18 cellular contexts compared by ENCODE assay signal in genomic region chr3:140580746-140581145, GRCh38.
DNase-seq lines count a peak whose midpoint lies in the region; ATAC-seq and TF ChIP-seq lines count a peak whose summit lies in the region.
"Had no signal": no experiment of that assay in that cellular context is flagged by ENCODE, and none has a peak within 500 bp of the region (broad histone marks: within the 10 kb centered on the region; RNA-seq: fewer than 3 reads in every experiment).

No MANE protein-coding gene starts in this region.

- peak overlapping the region; percentile 56; the same call in 1 of the 2 replicates for H2AFZ ChIP-seq in PC-9

- DNase-seq in A172 (ENCODE audit: low spot score), result peak; percentile 15
- DNase-seq in PC-9, result no peak
- peak; percentile 38 for DNase-seq in epithelial cell of esophagus (ENCODE audit: low read depth)
- peak; percentile 31 for DNase-seq in kidney glomerular epithelial cell (lab: John Stamatoyannopoulos, UW)
- DNase-seq in stimulated activated CD4-positive, alpha-beta T cell treated with anti-CD3 and anti-CD28 coated beads, Interleukin-1b, Interleukin-23, amount 100 ng/mL, for 48 hours, result no peak
- no peak for DNase-seq in ACHN
- DNase-seq in SW 1271 (lab: John Stamatoyannopoulos, UW), result no peak
- DNase-seq: COR-L47, DMS53, H9, NCI-H1092 treated with DMSO at 0.1 percent for 48 hours, NCI-H1694, NCI-H2107, NCI-H226, NCI-H526 treated with DMSO at 0.1 percent for 48 hours had no signal

- H4K20me1 ChIP-seq in PC-9 (ENCODE audit: insufficient read depth), result no peaks in the 10 kb centered on the region

- no peak for ATAC-seq in SK-N-SH treated with all-trans-retinoic acid at 6 μM for 48 hours
- ATAC-seq: GM12878 had no signal

- peak overlapping the region; percentile 13; the same call in 1 of the 2 replicates for H3K4me2 ChIP-seq in PC-9

- peaks cover 5% of the 10 kb centered on the region; the same call in 1 of the 2 replicates for H3F3A ChIP-seq in PC-9 (ENCODE audit: insufficient read depth, low read depth)

- no peaks in the 10 kb centered on the region for H3K79me2 ChIP-seq in PC-9 (ENCODE audit: low read depth)

- CTCF ChIA-PET in PC-9 (lab: Charles Lee), result no interaction called here

- peaks cover 10% of the 10 kb centered on the region; the same call in 1 of the 2 replicates for H3K4me1 ChIP-seq in PC-9 (replicated peaks; ENCODE audit: insufficient read depth)

- in situ Hi-C loops in ACHN (cut with HindIII; ENCODE audit: low pct_ligation_motif_present, low pct_unique_long_range_greater_than_20kb, low sequenced_read_pairs), result no loop called here

- no peak overlapping the region for H3K27ac ChIP-seq in PC-9
- H3K27ac ChIP-seq: C4-2B had no signal

- intact Hi-C loops in PC-9 (cut with micrococcal nuclease; ENCODE audit: unreplicated experiment), result no loop called here

- TF ChIP-seq CTCF in PC-9 (conservative IDR thresholded peaks at IDR 0.05) (no peak), epithelial cell of esophagus (IDR thresholded peaks at IDR 0.05; ENCODE audit: insufficient read depth, low read depth, low read length, missing control alignments) (no peak)

- POLR2A ChIA-PET in PC-9 (lab: Charles Lee; ENCODE audit: unreplicated experiment), result interaction anchor here (0.7 kb wide), 1 partner anchor 80 kb away, joined by 3 read pairs; no protein-coding TSS in a partner anchor

- H3K27me3 ChIP-seq in PC-9 (ENCODE audit: insufficient read depth, low read depth), result no peaks in the 10 kb centered on the region

- no peak overlapping the region for H3K4me3 ChIP-seq in PC-9
- no peak overlapping the region for H3K4me3 ChIP-seq in epithelial cell of esophagus (ENCODE audit: low read length)
- H3K4me3 ChIP-seq: GM12878 had no signal

- no TSS peak for BruUV-seq in PC-9 (replicated peaks; lab: Mats Ljungman, UMichigan)

- H3K9me3 ChIP-seq in PC-9 (ENCODE audit: insufficient read depth, low read depth), result no peaks in the 10 kb centered on the region

- H3K36me3 ChIP-seq in PC-9 (ENCODE audit: low read depth), result no peaks in the 10 kb centered on the region

- no peaks in the 10 kb centered on the region for H3K9me2 ChIP-seq in PC-9 (ENCODE audit: insufficient read depth)

TF ChIP-seq in SK-N-SH treated with all-trans-retinoic acid at 6 μM for 48 hours, 23 proteins besides CTCF, POLR2A, EP300 and RAD21:
- no peak for TF ChIP-seq PPARA (CRISPR knock-in tag; IDR thresholded peaks at IDR 0.05; ENCODE audit: borderline replicate concordance)
- TF ChIP-seq GLIS3 (CRISPR knock-in tag; IDR thresholded peaks at IDR 0.05), result no peak
- no peak for TF ChIP-seq ZFP3 (CRISPR knock-in tag; IDR thresholded peaks at IDR 0.05)
- TF ChIP-seq, protein P1, sequence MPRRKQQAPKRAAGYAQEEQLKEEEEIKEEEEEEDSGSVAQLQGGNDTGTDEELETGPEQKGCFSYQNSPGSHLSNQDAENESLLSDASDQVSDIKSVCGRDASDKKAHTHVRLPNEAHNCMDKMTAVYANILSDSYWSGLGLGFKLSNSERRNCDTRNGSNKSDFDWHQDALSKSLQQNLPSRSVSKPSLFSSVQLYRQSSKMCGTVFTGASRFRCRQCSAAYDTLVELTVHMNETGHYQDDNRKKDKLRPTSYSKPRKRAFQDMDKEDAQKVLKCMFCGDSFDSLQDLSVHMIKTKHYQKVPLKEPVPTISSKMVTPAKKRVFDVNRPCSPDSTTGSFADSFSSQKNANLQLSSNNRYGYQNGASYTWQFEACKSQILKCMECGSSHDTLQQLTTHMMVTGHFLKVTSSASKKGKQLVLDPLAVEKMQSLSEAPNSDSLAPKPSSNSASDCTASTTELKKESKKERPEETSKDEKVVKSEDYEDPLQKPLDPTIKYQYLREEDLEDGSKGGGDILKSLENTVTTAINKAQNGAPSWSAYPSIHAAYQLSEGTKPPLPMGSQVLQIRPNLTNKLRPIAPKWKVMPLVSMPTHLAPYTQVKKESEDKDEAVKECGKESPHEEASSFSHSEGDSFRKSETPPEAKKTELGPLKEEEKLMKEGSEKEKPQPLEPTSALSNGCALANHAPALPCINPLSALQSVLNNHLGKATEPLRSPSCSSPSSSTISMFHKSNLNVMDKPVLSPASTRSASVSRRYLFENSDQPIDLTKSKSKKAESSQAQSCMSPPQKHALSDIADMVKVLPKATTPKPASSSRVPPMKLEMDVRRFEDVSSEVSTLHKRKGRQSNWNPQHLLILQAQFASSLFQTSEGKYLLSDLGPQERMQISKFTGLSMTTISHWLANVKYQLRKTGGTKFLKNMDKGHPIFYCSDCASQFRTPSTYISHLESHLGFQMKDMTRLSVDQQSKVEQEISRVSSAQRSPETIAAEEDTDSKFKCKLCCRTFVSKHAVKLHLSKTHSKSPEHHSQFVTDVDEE (CRISPR knock-in tag; IDR thresholded peaks at IDR 0.05), result no peak
- TF ChIP-seq ZNF8 (CRISPR knock-in tag; IDR thresholded peaks at IDR 0.05), result no peak

Comparison
In these comparisons a context has a peak if more than half of its experiments do, and no peak if none do; other contexts are left out.
1. DNase-seq: peak in A172 (single experiment), epithelial cell of esophagus (single experiment) and kidney glomerular epithelial cell (single experiment); none in PC-9 (0 of 2), stimulated activated CD4-positive, alpha-beta T cell treated with anti-CD3 and anti-CD28 coated beads, Interleukin-1b, Interleukin-23, amount 100 ng/mL, for 48 hours (single experiment), ACHN (single experiment) and SW 1271 (0 of 2).